Comparison of ENCODE assay signal across 16 cellular contexts in the genomic region with DNA sequence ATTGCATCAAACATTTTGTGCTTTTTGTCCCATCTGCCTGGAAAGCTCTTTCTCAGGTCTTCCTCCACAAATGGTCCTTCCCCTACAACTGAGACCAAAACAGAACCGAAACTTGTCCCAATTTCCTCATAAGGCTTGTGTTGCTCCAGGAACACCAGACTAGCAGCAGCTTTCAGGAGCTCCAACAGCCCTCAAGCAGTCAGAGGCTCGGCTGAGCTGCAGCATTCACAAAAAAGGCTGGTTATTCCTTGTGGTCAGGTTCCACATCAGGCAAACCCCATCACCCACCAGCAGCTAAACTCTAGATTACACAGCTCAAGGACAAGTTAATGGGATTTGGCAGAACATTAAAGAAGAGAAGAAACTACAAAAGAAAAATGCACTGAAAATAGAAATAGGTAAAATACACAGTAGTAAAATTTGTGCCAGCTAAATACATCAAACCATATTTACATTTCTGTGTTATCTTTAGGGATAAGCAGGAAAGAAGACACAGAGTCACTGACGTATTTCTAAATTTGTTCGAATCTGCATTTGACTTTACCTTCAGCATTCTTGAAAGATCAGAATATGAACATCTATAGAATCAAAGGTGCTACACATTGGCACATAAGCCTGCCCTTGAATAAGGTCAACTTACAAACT.
"Had no signal": no experiment of that assay in that cellular context is flagged by ENCODE, and none has a peak within 500 bp of the region (broad histone marks: within the 10 kb centered on the region; RNA-seq: fewer than 3 reads in every experiment).

No MANE protein-coding gene starts in this region.

- ATAC-seq: activated CD8-positive, alpha-beta T cell treated with anti-CD3 and anti-CD28 coated beads for 36 hours had no signal

- H3K4me1 Mint-ChIP-seq: neural crest cell; stimulated activated memory B cell treated with anti-CD40 and anti-IgM and Interleukin-4, amounts not matched to agents 10 μg/mL and 1 μg/mL and 100 μg/mL, for 72 hours had no signal

- H3K9me3 ChIP-seq: ovary, tibial nerve had no signal

- H3K36me3 Mint-ChIP-seq: brain; stimulated activated memory B cell treated with anti-CD40 and anti-IgM and Interleukin-4, amounts not matched to agents 10 μg/mL and 1 μg/mL and 100 μg/mL, for 72 hours had no signal

- H3K27me3 ChIP-seq: ovary, tibial nerve had no signal

- H3K4me3 ChIP-seq: ovary, tibial nerve had no signal

- H3K27me3 Mint-ChIP-seq: brain; stimulated activated memory B cell treated with anti-CD40 and anti-IgM and Interleukin-4, amounts not matched to agents 10 μg/mL and 1 μg/mL and 100 μg/mL, for 72 hours had no signal

- H3K9me3 Mint-ChIP-seq: activated CD8-positive, alpha-beta T cell treated with anti-CD3 and anti-CD28 coated beads for 36 hours; activated T-helper 1 cell treated with anti-CD3 and anti-CD28 coated beads, Interleukin-12 subunit alpha, Interleukin-12 subunit beta, Interleukin-2, Interleukin-4 antibody, amounts not matched to agents 30 ng/mL and 10 ng/mL and 1 ng/mL, durations not matched to agents 14 hours and 24 hours and 36 hours; brain; endodermal cell; neural crest cell; stimulated activated memory B cell treated with anti-CD40 and anti-IgM and Interleukin-4, amounts not matched to agents 10 μg/mL and 1 μg/mL and 100 μg/mL, for 72 hours had no signal

- DNase-seq: activated CD4-positive, alpha-beta T cell treated with anti-CD3 and anti-CD28 coated beads for 4 hours; activated CD8-positive, alpha-beta memory T cell treated with anti-CD3 and anti-CD28 coated beads, Interleukin-2, amount 50 U/mL, for 48 hours; activated CD8-positive, alpha-beta T cell treated with anti-CD3 and anti-CD28 coated beads for 36 hours; activated naive CD4-positive, alpha-beta T cell treated with Interleukin-2 at 50 U/mL for 16 hours; endodermal cell; erythroblast; mesendoderm; ovary; retina; T1000 had no signal

- FAIRE-seq: small intestine had no signal

- H3K27ac Mint-ChIP-seq: activated CD8-positive, alpha-beta T cell treated with anti-CD3 and anti-CD28 coated beads for 36 hours; activated T-helper 1 cell treated with anti-CD3 and anti-CD28 coated beads, Interleukin-12 subunit alpha, Interleukin-12 subunit beta, Interleukin-2, Interleukin-4 antibody, amounts not matched to agents 30 ng/mL and 10 ng/mL and 1 ng/mL, durations not matched to agents 14 hours and 24 hours and 36 hours; brain; endodermal cell; stimulated activated memory B cell treated with anti-CD40 and anti-IgM and Interleukin-4, amounts not matched to agents 10 μg/mL and 1 μg/mL and 100 μg/mL, for 72 hours had no signal

- H3K36me3 ChIP-seq: ovary, tibial nerve had no signal

- H3K4me3 Mint-ChIP-seq: activated CD8-positive, alpha-beta T cell treated with anti-CD3 and anti-CD28 coated beads for 36 hours; activated T-helper 1 cell treated with anti-CD3 and anti-CD28 coated beads, Interleukin-12 subunit alpha, Interleukin-12 subunit beta, Interleukin-2, Interleukin-4 antibody, amounts not matched to agents 30 ng/mL and 10 ng/mL and 1 ng/mL, durations not matched to agents 14 hours and 24 hours and 36 hours; brain; endodermal cell; neural crest cell; stimulated activated memory B cell treated with anti-CD40 and anti-IgM and Interleukin-4, amounts not matched to agents 10 μg/mL and 1 μg/mL and 100 μg/mL, for 72 hours had no signal

- H3K27ac ChIP-seq: ovary, tibial nerve had no signal
